In the genomic region with DNA sequence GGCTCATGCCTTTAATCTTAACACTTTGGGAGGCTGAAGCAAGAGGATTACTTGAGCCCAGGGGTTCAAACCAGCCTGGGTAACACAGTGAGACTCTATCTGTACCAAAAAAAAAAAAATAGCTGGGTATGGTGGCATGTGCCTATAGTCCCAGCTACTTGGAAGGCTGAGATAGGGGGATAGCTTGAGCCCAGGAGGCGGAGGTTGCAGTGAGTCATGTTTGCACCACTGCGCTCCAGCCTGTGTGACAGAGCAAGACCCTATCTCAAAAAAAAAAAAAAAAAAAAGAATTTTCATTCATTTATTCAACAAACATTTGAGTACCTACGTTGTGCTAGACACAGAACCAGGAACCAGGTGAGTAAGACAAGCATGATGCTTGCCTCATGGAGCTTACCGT, we compare ENCODE assay signal across 21 cellular contexts.
A peak's percentile ranks its signal among the peaks of the same experiment; 100 is the strongest.
DNase-seq lines count a peak whose midpoint lies in the region; ATAC-seq and TF ChIP-seq lines count a peak whose summit lies in the region.
"Had no signal": no experiment of that assay in that cellular context is flagged by ENCODE, and none has a peak within 500 bp of the region (broad histone marks: within the 10 kb centered on the region; RNA-seq: fewer than 3 reads in every experiment).

No MANE protein-coding gene starts in this region.

- H3K36me3 ChIP-seq in left ventricle myocardium inferior (no peaks in the 10 kb centered on the region), OCI-LY1 (ENCODE audit: insufficient read depth, low read length) (no peaks in the 10 kb centered on the region)
- H3K36me3 ChIP-seq: esophagus muscularis mucosa, neutrophil, prostate gland, upper lobe of right lung had no signal

- TF ChIP-seq CTCF in left ventricle myocardium inferior (IDR thresholded peaks at IDR 0.05; ENCODE audit: borderline replicate concordance) (no peak), OCI-LY1 (IDR thresholded peaks at IDR 0.05; ENCODE audit: low read length) (no peak)

- 0 out of 2 replicates have a peak overlapping the region, but pooled peaks have one; percentile 15 for H3K4me2 ChIP-seq in OCI-LY1 (ENCODE audit: low read length)

- H3K9me2 ChIP-seq in OCI-LY1 (ENCODE audit: low read depth, low read length) = no peaks in the 10 kb centered on the region

- H3K4me1 ChIP-seq in left ventricle myocardium inferior = peaks cover 67% of the 10 kb centered on the region
- peaks cover 34% of the 10 kb centered on the region for H3K4me1 ChIP-seq in OCI-LY1 (ENCODE audit: insufficient read depth, low read length, severe bottlenecking)
- H3K4me1 ChIP-seq: prostate gland had no signal

- intact Hi-C loops in left ventricle myocardium inferior (cut with micrococcal nuclease) = no loop called here
- intact Hi-C loops in left cardiac atrium (cut with DNase I) = no loop called here
- intact Hi-C loops in left colon (cut with DNase I, micrococcal nuclease) = no loop called here

- no peaks in the 10 kb centered on the region for H3F3A ChIP-seq in OCI-LY1 (ENCODE audit: insufficient read depth, low read length)

- no peaks in the 10 kb centered on the region for H3K9me3 ChIP-seq in left ventricle myocardium inferior (replicated peaks)
- no peaks in the 10 kb centered on the region for H3K9me3 ChIP-seq in OCI-LY1 (ENCODE audit: low read length)
- H3K9me3 ChIP-seq: esophagus muscularis mucosa, neutrophil, prostate gland, upper lobe of right lung had no signal

- DNase-seq in left ventricle myocardium inferior = no peak
- no peak for DNase-seq in left cardiac atrium
- DNase-seq in left colon = no peak
- no peak for DNase-seq in NCI-H774 (lab: John Stamatoyannopoulos, UW)
- no peak for DNase-seq in dermis blood vessel endothelial cell
- DNase-seq in NCI-H2171 treated with DMSO at 0.1 percent for 48 hours (lab: John Stamatoyannopoulos, UW) = no peak
- DNase-seq: activated CD8-positive, alpha-beta memory T cell treated with anti-CD3 and anti-CD28 coated beads for 24 hours; activated T-cell treated with anti-CD3 and anti-CD28 coated beads, Interleukin-2, amount 50 U/mL, for 24 hours; amniotic stem cell; foreskin melanocyte; NCI-H1092 treated with DMSO at 0.1 percent for 48 hours; NCI-H1930; NCI-H2227 treated with DMSO at 0.1 percent for 48 hours; upper lobe of right lung had no signal

- H3K27ac ChIP-seq in left ventricle myocardium inferior (replicated peaks) = peak overlapping the region; percentile 92
- H3K27ac ChIP-seq in OCI-LY1 (ENCODE audit: low read depth, low read length, poor library complexity, severe bottlenecking) = peak overlapping the region; percentile 73
- H3K27ac ChIP-seq: esophagus muscularis mucosa, neutrophil, prostate gland, RWPE1, upper lobe of right lung had no signal

- H2AFZ ChIP-seq in OCI-LY1 (ENCODE audit: low read length) = no peak overlapping the region

- H3K79me2 ChIP-seq in OCI-LY1 (ENCODE audit: insufficient read depth, low read length) = no peaks in the 10 kb centered on the region

- H3K4me3 ChIP-seq in left ventricle myocardium inferior (no peak overlapping the region), OCI-LY1 (ENCODE audit: low read depth, low read length, poor library complexity, severe bottlenecking) (no peak overlapping the region)
- H3K4me3 ChIP-seq: esophagus muscularis mucosa, prostate gland, upper lobe of right lung had no signal

- no peaks in the 10 kb centered on the region for H4K20me1 ChIP-seq in OCI-LY1 (ENCODE audit: insufficient read depth, low read length)

- H3K27me3 ChIP-seq in left ventricle myocardium inferior (ENCODE audit: low read depth) = no peaks in the 10 kb centered on the region
- H3K27me3 ChIP-seq in OCI-LY1 (ENCODE audit: insufficient read depth, low read length) = no peaks in the 10 kb centered on the region
- H3K27me3 ChIP-seq: esophagus muscularis mucosa, upper lobe of right lung had no signal

- H3K9ac ChIP-seq in OCI-LY1 (ENCODE audit: low read length) = no peak overlapping the region

- ATAC-seq in left cardiac atrium (no peak), left colon (peak; percentile 18), HG03571 (IDR thresholded peaks at IDR 0.05; ENCODE audit: unreplicated experiment) (no peak)
- ATAC-seq: SK-N-SH treated with all-trans-retinoic acid at 6 μM for 48 hours had no signal
